9 cellular contexts compared by ENCODE assay signal in the genomic region with DNA sequence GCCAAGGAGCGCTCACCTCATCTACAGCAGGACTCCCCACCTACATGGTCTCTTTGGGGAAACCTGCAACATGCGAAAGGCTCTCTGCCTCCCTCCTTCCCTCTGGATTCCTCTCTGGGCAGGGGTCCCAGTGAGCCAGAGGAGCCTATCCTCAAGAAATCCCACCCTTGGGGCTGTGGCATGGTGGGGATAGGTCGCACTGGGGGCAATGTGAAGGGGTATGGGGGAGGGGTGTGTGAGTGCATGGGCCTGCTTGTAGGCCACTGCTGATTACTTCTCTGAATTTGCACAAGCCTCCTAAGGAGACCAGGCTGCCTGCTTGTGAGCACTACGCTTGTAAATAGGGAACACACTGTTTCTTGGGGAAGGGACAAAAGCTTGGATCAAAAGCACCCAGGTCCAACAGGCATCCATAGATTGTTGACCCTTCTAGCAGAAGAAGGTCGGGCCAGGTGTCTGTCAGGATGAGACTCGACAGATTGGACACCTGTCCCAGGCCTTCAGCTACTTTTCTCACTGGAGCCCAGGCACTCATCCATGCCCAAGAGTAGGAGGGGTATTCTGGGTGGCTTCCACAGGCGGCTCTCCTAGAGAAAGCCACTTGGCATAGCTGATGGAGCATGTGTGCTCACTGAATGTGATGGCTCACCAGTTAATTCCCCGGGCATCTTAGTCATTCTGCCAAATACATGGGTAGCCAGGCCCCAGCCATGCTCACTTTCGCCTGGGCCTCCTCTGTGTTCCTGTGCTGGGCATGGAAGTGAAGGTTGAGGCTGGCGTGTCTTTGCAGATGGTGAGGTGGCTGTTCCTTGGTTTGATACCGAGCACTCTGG.
DNase-seq lines count a peak whose midpoint lies in the region; ATAC-seq and TF ChIP-seq lines count a peak whose summit lies in the region.
"Had no signal": no experiment of that assay in that cellular context is flagged by ENCODE, and none has a peak within 500 bp of the region (broad histone marks: within the 10 kb centered on the region; RNA-seq: fewer than 3 reads in every experiment).

No MANE protein-coding gene starts in this region.

- H3K27ac ChIP-seq in iPS-20b (ENCODE audit: low read length) (no peak overlapping the region), spleen (peak overlapping the region in 2 of 8 donors; percentile 78 to 84), upper lobe of right lung (no peak overlapping the region)

- POLR2A ChIA-PET in activated CD4-positive, alpha-beta T cell treated with anti-CD3 and anti-CD28 coated beads, Interleukin-2, amount 10 ng/mL, durations not matched to agents 7 days and 5 days (lab: Charles Lee), result no interaction called here

- intact Hi-C loops in spleen (cut with DNase I; ENCODE audit: low total_unique reads), result no loop called here
- intact Hi-C loops in upper lobe of right lung (cut with DNase I), result no loop called here

- H3K27me3 Mint-ChIP-seq in activated CD4-positive, alpha-beta T cell treated with anti-CD3 and anti-CD28 coated beads, Interleukin-2, amount 10 ng/mL, durations not matched to agents 7 days and 5 days, result no peaks in the 10 kb centered on the region
- no peaks in the 10 kb centered on the region for H3K27me3 Mint-ChIP-seq in T-helper 17 cell
- H3K27me3 Mint-ChIP-seq: activated naive CD8-positive, alpha-beta T cell treated with anti-CD3 and anti-CD28 coated beads, Interleukin-2, amount 50 U/mL, for 24 hours had no signal

- no peak for DNase-seq in activated CD4-positive, alpha-beta T cell treated with anti-CD3 and anti-CD28 coated beads, Interleukin-2, amount 10 ng/mL, durations not matched to agents 7 days and 5 days
- no peak for DNase-seq in activated CD4-positive, alpha-beta T cell treated with anti-CD3 and anti-CD28 coated beads, Interleukin-2, amount 50 U/mL, for 1 hour
- DNase-seq in T-helper 17 cell (no peak), spleen (peak; percentile 68), NCI-H226 (no peak), upper lobe of right lung (no peak)

- TF ChIP-seq POLR2A in spleen (IDR thresholded peaks at IDR 0.05), result no peak

- peak overlapping the region; percentile 83 for H3K27ac Mint-ChIP-seq in activated CD4-positive, alpha-beta T cell treated with anti-CD3 and anti-CD28 coated beads, Interleukin-2, amount 10 ng/mL, durations not matched to agents 7 days and 5 days
- peak overlapping the region; percentile 27 for H3K27ac Mint-ChIP-seq in T-helper 17 cell
- H3K27ac Mint-ChIP-seq: activated naive CD8-positive, alpha-beta T cell treated with anti-CD3 and anti-CD28 coated beads, Interleukin-2, amount 50 U/mL, for 24 hours had no signal

- CTCF ChIA-PET in activated CD4-positive, alpha-beta T cell treated with anti-CD3 and anti-CD28 coated beads, Interleukin-2, amount 10 ng/mL, durations not matched to agents 7 days and 5 days (lab: Charles Lee), result interaction anchor here (0.9 to 2.3 kb wide), 3 partner anchors 10 to 40 kb away, joined by 3 to 10 read pairs (median 5); no protein-coding TSS in a partner anchor

- H3K27me3 ChIP-seq in iPS-20b (ENCODE audit: insufficient read depth, low read length), result no peaks in the 10 kb centered on the region
- no peaks in the 10 kb centered on the region for H3K27me3 ChIP-seq in spleen (replicated peaks in 1 of 7)
- H3K27me3 ChIP-seq in upper lobe of right lung, result no peaks in the 10 kb centered on the region

- H3K36me3 ChIP-seq in iPS-20b (ENCODE audit: insufficient read depth, low read depth, low read length) (no peaks in the 10 kb centered on the region), spleen (peaks cover 0 to 4% (median 0%) of the 10 kb centered on the region in 6 donors), upper lobe of right lung (no peaks in the 10 kb centered on the region)

- H3K4me1 ChIP-seq in iPS-20b (ENCODE audit: insufficient read depth, low read length), result no peaks in the 10 kb centered on the region; the same call in 1 of the 2 replicates
- H3K4me1 ChIP-seq in spleen, result peaks cover 6 to 38% (median 13%) of the 10 kb centered on the region in 6 donors
- no peaks in the 10 kb centered on the region for H3K4me1 ChIP-seq in upper lobe of right lung

- peak overlapping the region; percentile 43 for H3K4me3 Mint-ChIP-seq in activated CD4-positive, alpha-beta T cell treated with anti-CD3 and anti-CD28 coated beads, Interleukin-2, amount 10 ng/mL, durations not matched to agents 7 days and 5 days
- no peak overlapping the region for H3K4me3 Mint-ChIP-seq in T-helper 17 cell
- H3K4me3 Mint-ChIP-seq: activated naive CD8-positive, alpha-beta T cell treated with anti-CD3 and anti-CD28 coated beads, Interleukin-2, amount 50 U/mL, for 24 hours had no signal

- H3K4me1 Mint-ChIP-seq in activated CD4-positive, alpha-beta T cell treated with anti-CD3 and anti-CD28 coated beads, Interleukin-2, amount 10 ng/mL, durations not matched to agents 7 days and 5 days, result peaks cover 42% of the 10 kb centered on the region
- peaks cover 32% of the 10 kb centered on the region for H3K4me1 Mint-ChIP-seq in T-helper 17 cell

- H3K9me3 ChIP-seq in T-helper 17 cell (ENCODE audit: control insufficient read depth, low read length, poor library complexity, severe bottlenecking), result no peaks in the 10 kb centered on the region
- H3K9me3 ChIP-seq in iPS-20b (ENCODE audit: insufficient read depth, low read depth, low read length), result no peaks in the 10 kb centered on the region
- H3K9me3 ChIP-seq in spleen, result no peaks in the 10 kb centered on the region
- H3K9me3 ChIP-seq in upper lobe of right lung, result no peaks in the 10 kb centered on the region

- H3K36me3 Mint-ChIP-seq in activated CD4-positive, alpha-beta T cell treated with anti-CD3 and anti-CD28 coated beads, Interleukin-2, amount 10 ng/mL, durations not matched to agents 7 days and 5 days (ENCODE audit: low read depth), result peaks cover 26% of the 10 kb centered on the region
- H3K36me3 Mint-ChIP-seq in T-helper 17 cell (ENCODE audit: low read depth), result no peaks in the 10 kb centered on the region

- WGBS in spleen, 5 donors, result 63 to 96% (median 88%) methylated on average over 4 to 11 of the region's 11 CpGs

- no peak for ATAC-seq in T-helper 17 cell
- ATAC-seq in upper lobe of right lung, result no peak
- no peak for ATAC-seq in HG03045 (IDR thresholded peaks at IDR 0.05; ENCODE audit: unreplicated experiment)

- TF ChIP-seq CTCF in spleen (IDR thresholded peaks at IDR 0.05 in 8 of 11, conservative IDR thresholded peaks at IDR 0.05 in 3 of 11) (no peak), upper lobe of right lung (IDR thresholded peaks at IDR 0.05) (no peak)

- no peaks in the 10 kb centered on the region for H3K9me3 Mint-ChIP-seq in activated CD4-positive, alpha-beta T cell treated with anti-CD3 and anti-CD28 coated beads, Interleukin-2, amount 10 ng/mL, durations not matched to agents 7 days and 5 days
- H3K9me3 Mint-ChIP-seq: activated naive CD8-positive, alpha-beta T cell treated with anti-CD3 and anti-CD28 coated beads, Interleukin-2, amount 50 U/mL, for 24 hours had no signal

- H3K4me3 ChIP-seq in iPS-20b (ENCODE audit: low read length), result no peak overlapping the region
- peak overlapping the region in 1 of 8 donors; percentile 57 for H3K4me3 ChIP-seq in spleen
- H3K4me3 ChIP-seq in upper lobe of right lung, result no peak overlapping the region

- H3K9ac ChIP-seq in iPS-20b (ENCODE audit: low read depth, low read length), result peak overlapping the region; percentile 45; the same call in 1 of the 2 replicates
